Comparison of ENCODE assay signal across 24 cellular contexts in the genomic region with DNA sequence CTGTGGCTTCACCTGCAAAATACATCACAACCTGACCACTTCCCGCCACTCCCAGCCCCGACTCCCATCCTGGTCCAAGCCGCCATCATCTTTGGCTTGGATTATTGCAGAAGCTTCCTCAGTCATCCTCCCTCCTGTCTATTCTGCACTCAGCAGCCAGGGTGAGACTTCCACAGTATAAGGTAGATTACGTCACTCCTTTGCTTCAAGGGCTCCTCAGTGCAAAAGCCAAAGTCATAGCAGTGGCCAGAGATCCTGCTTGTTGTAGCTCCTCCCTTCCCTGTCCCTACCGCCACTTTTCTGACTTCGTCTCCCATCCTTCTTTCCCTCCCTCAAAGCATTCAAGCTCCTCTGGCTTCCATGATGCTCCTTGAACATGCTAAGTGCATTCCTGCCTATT.
"Had no signal": no experiment of that assay in that cellular context is flagged by ENCODE, and none has a peak within 500 bp of the region (broad histone marks: within the 10 kb centered on the region; RNA-seq: fewer than 3 reads in every experiment).

No MANE protein-coding gene starts in this region.

- H3K9me3 Mint-ChIP-seq: activated naive CD4-positive, alpha-beta T cell treated with anti-CD3 and anti-CD28 coated beads, Interleukin-2, amount 50 U/mL, for 72 hours; activated T-helper 17 cell treated with anti-CD3 and anti-CD28 coated beads, Interleukin-2, amount 50 U/mL, for 72 hours; effector memory CD8-positive, alpha-beta T cell; naive thymus-derived CD4-positive, alpha-beta T cell; neural progenitor cell; T-cell; T-helper 2 cell treated with Interferon-gamma antibody and Interleukin-4, amounts not matched to agents 5 μg/mL and 100 μg/mL, for 36 hours had no signal

- H3K4me1 Mint-ChIP-seq: activated T-helper 17 cell treated with anti-CD3 and anti-CD28 coated beads, Interleukin-2, amount 50 U/mL, for 72 hours; naive thymus-derived CD4-positive, alpha-beta T cell; neural progenitor cell; T-cell had no signal

- H3K4me3 Mint-ChIP-seq: activated T-helper 17 cell treated with anti-CD3 and anti-CD28 coated beads, Interleukin-2, amount 50 U/mL, for 72 hours; effector memory CD8-positive, alpha-beta T cell; naive thymus-derived CD4-positive, alpha-beta T cell; neural progenitor cell; T-cell; T-helper 2 cell treated with Interferon-gamma antibody and Interleukin-4, amounts not matched to agents 5 μg/mL and 100 μg/mL, for 36 hours had no signal

- H3K36me3 Mint-ChIP-seq: activated naive CD4-positive, alpha-beta T cell treated with anti-CD3 and anti-CD28 coated beads, Interleukin-2, amount 50 U/mL, for 72 hours; naive thymus-derived CD4-positive, alpha-beta T cell; neural progenitor cell; T-cell had no signal

- DNase-seq: activated CD4-positive, alpha-beta T cell treated with anti-CD3 and anti-CD28 coated beads, Interleukin-2, amount 50 U/mL, for 1 hour; activated T-cell treated with anti-CD3 and anti-CD28 coated beads, Interleukin-2, amount 50 U/mL, for 1 hour; brain microvascular endothelial cell; central memory CD4-positive, alpha-beta T cell; effector memory CD8-positive, alpha-beta T cell; gastrocnemius medialis; hypothalamus; mesenchymal stem cell; retina; spleen; stimulated activated CD4-positive, alpha-beta T cell treated with anti-CD3 and anti-CD28 coated beads, Interleukin-4, amount 100 ng/mL, for 1 hour; stimulated activated naive CD4-positive, alpha-beta T cell; T-cell had no signal

- H3K4me3 ChIP-seq: adrenal gland, ascending aorta, dorsolateral prefrontal cortex, gastrocnemius medialis, neural progenitor cell, spleen had no signal

- H3K27ac ChIP-seq: adrenal gland, ascending aorta, brain microvascular endothelial cell, dorsolateral prefrontal cortex, gastrocnemius medialis, neural progenitor cell, spleen, VCaP had no signal

- H3K27ac Mint-ChIP-seq: activated naive CD4-positive, alpha-beta T cell treated with anti-CD3 and anti-CD28 coated beads, Interleukin-2, amount 50 U/mL, for 72 hours; activated T-helper 17 cell treated with anti-CD3 and anti-CD28 coated beads, Interleukin-2, amount 50 U/mL, for 72 hours; effector memory CD8-positive, alpha-beta T cell; naive thymus-derived CD4-positive, alpha-beta T cell; neural progenitor cell; T-cell; T-helper 2 cell treated with Interferon-gamma antibody and Interleukin-4, amounts not matched to agents 5 μg/mL and 100 μg/mL, for 36 hours had no signal

- ATAC-seq: activated CD4-positive, CD25-positive, alpha-beta regulatory T cell treated with anti-CD3 and anti-CD28 coated beads, Interleukin-2, amount 50 U/mL, for 24 hours; activated naive CD4-positive, alpha-beta T cell treated with anti-CD3 and anti-CD28 coated beads, Interleukin-2, amount 50 U/mL, for 72 hours; activated T-helper 17 cell treated with anti-CD3 and anti-CD28 coated beads, Interleukin-2, amount 50 U/mL, for 72 hours; effector memory CD8-positive, alpha-beta T cell; esophagus mucosa; gastrocnemius medialis; naive thymus-derived CD4-positive, alpha-beta T cell; T-cell had no signal
